Comparison of ENCODE assay signal across 15 cellular contexts in the genomic region with DNA sequence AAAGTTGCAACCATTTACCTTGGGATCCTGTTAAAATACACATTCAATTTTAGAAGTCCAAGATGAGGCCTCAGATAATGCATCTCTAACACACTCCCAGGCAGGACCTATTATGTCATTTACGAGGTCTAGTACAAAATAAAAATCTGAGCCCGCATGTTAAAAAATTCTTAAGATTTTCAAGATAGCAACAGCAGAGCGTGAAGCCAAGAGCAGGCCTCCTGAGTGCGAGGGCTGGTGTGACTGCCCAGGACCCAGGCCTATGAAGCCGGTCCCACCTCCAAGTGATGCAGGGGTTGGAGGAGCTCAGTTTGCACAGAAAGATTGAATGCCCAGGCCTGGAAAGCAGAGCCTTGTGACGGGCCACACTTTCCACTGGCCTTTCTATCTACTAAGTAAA.
DNase-seq lines count a peak whose midpoint lies in the region; ATAC-seq and TF ChIP-seq lines count a peak whose summit lies in the region.
"Had no signal": no experiment of that assay in that cellular context is flagged by ENCODE, and none has a peak within 500 bp of the region (broad histone marks: within the 10 kb centered on the region; RNA-seq: fewer than 3 reads in every experiment).

No MANE protein-coding gene starts in this region.

- peak overlapping the region; percentile 71; the same call in 1 of the 2 replicates for H3K27ac ChIP-seq in SK-N-MC
- H3K27ac ChIP-seq in uterus: no peak overlapping the region

- no peaks in the 10 kb centered on the region for H3K27me3 ChIP-seq in uterus
- H3K27me3 ChIP-seq: BE2C had no signal

- no peak for ATAC-seq in GM19397 (IDR thresholded peaks at IDR 0.05; ENCODE audit: unreplicated experiment)

- no peaks in the 10 kb centered on the region for H3K9me3 ChIP-seq in SK-N-MC (ENCODE audit: low read depth, low read length)
- no peaks in the 10 kb centered on the region for H3K9me3 ChIP-seq in uterus
- H3K9me3 ChIP-seq: BE2C had no signal

- H3K36me3 ChIP-seq in SK-N-MC (ENCODE audit: insufficient read depth, low read length) (no peaks in the 10 kb centered on the region), uterus (no peaks in the 10 kb centered on the region)
- H3K36me3 ChIP-seq: BE2C had no signal

- no peak for TF ChIP-seq POLR2A in uterus (IDR thresholded peaks at IDR 0.05)

- no peak for TF ChIP-seq CTCF in nephron (IDR thresholded peaks at IDR 0.05; ENCODE audit: unreplicated experiment in 3 of 3)
- TF ChIP-seq CTCF in uterus (IDR thresholded peaks at IDR 0.05): no peak

- DNase-seq in EH (ENCODE audit: low read depth): peak; percentile 46
- no peak for DNase-seq in SK-N-MC (ENCODE audit: low read depth, low spot score)
- no peak for DNase-seq in uterus
- no peak for DNase-seq in foreskin melanocyte
- DNase-seq in mucosa of gallbladder (ENCODE audit: low spot score): no peak
- DNase-seq: BE2C; C1 segment of cervical spinal cord; CD4-positive, alpha-beta T cell; DMS153; DMS79; GF-D8; H9; IMR-90 had no signal

- intact Hi-C loops in uterus (cut with DNase I; ENCODE audit: low total_unique reads): no loop called here

- H3K4me1 Mint-ChIP-seq in nephron: peaks cover 5% of the 10 kb centered on the region
- H3K4me1 Mint-ChIP-seq: H9 had no signal

- H3K9me3 Mint-ChIP-seq in nephron: no peaks in the 10 kb centered on the region
- H3K9me3 Mint-ChIP-seq: CD4-positive, alpha-beta T cell; H9 had no signal

- H3K4me3 ChIP-seq in SK-N-MC (no peak overlapping the region), uterus (no peak overlapping the region)

- peaks cover 29% of the 10 kb centered on the region for H3K27me3 Mint-ChIP-seq in nephron (ENCODE audit: low read depth)

- H3K9ac ChIP-seq in SK-N-MC (ENCODE audit: insufficient read length): peak overlapping the region; percentile 13

- no peaks in the 10 kb centered on the region for H3K36me3 Mint-ChIP-seq in nephron (ENCODE audit: low read depth)

- no peaks in the 10 kb centered on the region for H3K4me1 ChIP-seq in uterus
- H3K4me1 ChIP-seq: BE2C had no signal

- H3K27ac Mint-ChIP-seq in nephron: peak overlapping the region in 2 of 3 experiments; percentile 25 to 28
- H3K27ac Mint-ChIP-seq: CD4-positive, alpha-beta T cell had no signal

- H3K4me3 Mint-ChIP-seq in nephron: no peak overlapping the region
- H3K4me3 Mint-ChIP-seq: CD4-positive, alpha-beta T cell; H9 had no signal
